In genomic region chr3:157125101-157125500, GRCh38 we compare ENCODE assay signal across 14 cellular contexts. TPM values are rescaled to one million over a fixed set of nuclear protein-coding genes. Genes with fewer than 3 reads are reported as not detected.
DNase-seq lines count a peak whose midpoint lies in the region; ATAC-seq and TF ChIP-seq lines count a peak whose summit lies in the region.
"Had no signal": no experiment of that assay in that cellular context is flagged by ENCODE, and none has a peak within 500 bp of the region (broad histone marks: within the 10 kb centered on the region; RNA-seq: fewer than 3 reads in every experiment).

No MANE protein-coding gene starts in this region.

- H2AFZ ChIP-seq in PC-3 (ENCODE audit: low read length): no peak overlapping the region
- H2AFZ ChIP-seq in mesenchymal stem cell (ENCODE audit: low read depth, low read length): no peak overlapping the region

- H4K20me1 ChIP-seq in PC-3 (ENCODE audit: low read length): no peaks in the 10 kb centered on the region

- ATAC-seq in PC-3: no peak
- no peak for ATAC-seq in HG02678 (IDR thresholded peaks at IDR 0.05; ENCODE audit: unreplicated experiment)
- ATAC-seq: activated CD8-positive, alpha-beta memory T cell treated with anti-CD3 and anti-CD28 coated beads, Interleukin-2, amount 10 ng/mL, durations not matched to agents 7 days and 5 days had no signal

- peak overlapping the region in 1 of 2 experiments; percentile 11 for H2BK12ac ChIP-seq in mesenchymal stem cell (ENCODE audit: low read length in 2 of 2)

- intact Hi-C loops in Caco-2 (cut with micrococcal nuclease; ENCODE audit: unreplicated experiment): no loop called here
- intact Hi-C loops in PC-3 (cut with micrococcal nuclease): no loop called here

- peak overlapping the region; percentile 18 for H4K91ac ChIP-seq in mesenchymal stem cell (ENCODE audit: low read length)

- H3K4me3 ChIP-seq in Caco-2 (ENCODE audit: low read depth, low read length) (no peak overlapping the region), PC-3 (ENCODE audit: low read length) (no peak overlapping the region), mesenchymal stem cell (ENCODE audit: insufficient read depth in 1 of 2, low read depth in 1 of 2, low read length in 2 of 2) (no peak overlapping the region), WERI-Rb-1 (ENCODE audit: low read depth, low read length) (no peak overlapping the region)

- POLR2A ChIA-PET in Caco-2 (lab: Charles Lee) (interaction anchor here (4.4 kb wide), 1 partner anchor 37 kb away, joined by 43 read pairs; no protein-coding TSS in a partner anchor), HEK293T (lab: Yijun Ruan, JAX) (interaction anchor here (1.1 to 6.1 kb wide), 2 partner anchors 38 to 570 kb away, joined by 3 to 51 read pairs; partner anchors contain the start of gene SSR3), PC-3 (lab: Charles Lee; ENCODE audit: unreplicated experiment) (no interaction called here)

- BruUV-seq in Caco-2 (replicated peaks; lab: Mats Ljungman, UMichigan): no TSS peak
- BruUV-seq in PC-3 (replicated peaks; lab: Mats Ljungman, UMichigan): no TSS peak

- H2BK5ac ChIP-seq in mesenchymal stem cell (ENCODE audit: low read depth, low read length, poor library complexity, severe bottlenecking): no peak overlapping the region

- H3K9ac ChIP-seq in PC-3 (ENCODE audit: low read length) (0 out of 2 replicates have a peak overlapping the region, but pooled peaks have one; percentile 4), mesenchymal stem cell (ENCODE audit: low read length) (no peak overlapping the region)

- H3K4me1 ChIP-seq in Caco-2 (peaks cover 98% of the 10 kb centered on the region), PC-3 (ENCODE audit: insufficient read depth, low read length) (peaks cover 94% of the 10 kb centered on the region), mesenchymal stem cell (ENCODE audit: control insufficient read depth, insufficient read depth, low read depth, low read length) (peaks cover 26% of the 10 kb centered on the region)

- H2AK5ac ChIP-seq in mesenchymal stem cell (ENCODE audit: low read length, severe bottlenecking): peak overlapping the region; percentile 44

- no peaks in the 10 kb centered on the region for H3K27me3 ChIP-seq in Caco-2 (replicated peaks; ENCODE audit: control insufficient read depth, insufficient read depth, low read length)
- H3K27me3 ChIP-seq in PC-3 (ENCODE audit: low read length): no peaks in the 10 kb centered on the region
- H3K27me3 ChIP-seq in mesenchymal stem cell (ENCODE audit: control insufficient read depth in 1 of 2, insufficient read depth in 1 of 2, low read length in 2 of 2): no peaks in the 10 kb centered on the region
- no peaks in the 10 kb centered on the region for H3K27me3 ChIP-seq in WERI-Rb-1 (ENCODE audit: insufficient read depth, low read depth, severe bottlenecking)

- peak overlapping the region; percentile 7; the same call in 1 of the 2 replicates for H3K4me2 ChIP-seq in PC-3 (ENCODE audit: low read length)
- H3K4me2 ChIP-seq in mesenchymal stem cell (ENCODE audit: low read length, poor library complexity, severe bottlenecking): no peak overlapping the region

- no peak overlapping the region for H2BK15ac ChIP-seq in mesenchymal stem cell (ENCODE audit: low read depth, poor library complexity, severe bottlenecking)

- H3K27ac ChIP-seq in PC-3 (ENCODE audit: low read length) (peak overlapping the region; percentile 99), mesenchymal stem cell (ENCODE audit: low read length, poor library complexity, severe bottlenecking) (no peak overlapping the region), WERI-Rb-1 (no peak overlapping the region)

- no peaks in the 10 kb centered on the region for H3K79me1 ChIP-seq in mesenchymal stem cell (replicated peaks; ENCODE audit: low read length, poor library complexity, severe bottlenecking)

- peak overlapping the region; percentile 69 for H3K27ac Mint-ChIP-seq in Caco-2 (ENCODE audit: unreplicated experiment)
- H3K27ac Mint-ChIP-seq: activated CD8-positive, alpha-beta memory T cell treated with anti-CD3 and anti-CD28 coated beads, Interleukin-2, amount 10 ng/mL, durations not matched to agents 7 days and 5 days; activated naive CD4-positive, alpha-beta T cell treated with anti-CD3 and anti-CD28 coated beads for 36 hours had no signal

- H3K9me3 Mint-ChIP-seq in Caco-2 (ENCODE audit: unreplicated experiment): no peaks in the 10 kb centered on the region
- H3K9me3 Mint-ChIP-seq: activated naive CD4-positive, alpha-beta T cell treated with anti-CD3 and anti-CD28 coated beads for 36 hours; central memory CD8-positive, alpha-beta T cell; IgD-negative memory B cell had no signal

- no peaks in the 10 kb centered on the region for H3K27me3 Mint-ChIP-seq in Caco-2 (ENCODE audit: insufficient read depth, unreplicated experiment)
- H3K27me3 Mint-ChIP-seq: activated CD8-positive, alpha-beta memory T cell treated with anti-CD3 and anti-CD28 coated beads, Interleukin-2, amount 10 ng/mL, durations not matched to agents 7 days and 5 days; CD4-positive, CD25-positive, alpha-beta regulatory T cell; central memory CD8-positive, alpha-beta T cell; IgD-negative memory B cell had no signal

- DNase-seq in Caco-2 (no peak), HEK293T (ENCODE audit: extremely low spot score) (no peak), PC-3 (peak; percentile 41), mesenchymal stem cell (no peak), WERI-Rb-1 (no peak), hippocampal formation (lab: John Stamatoyannopoulos, UW) (no peak)
- no peak for DNase-seq in stimulated activated CD4-positive, alpha-beta T cell treated with anti-CD3 and anti-CD28 coated beads, Interleukin-2, amount 100 ng/mL, for 48 hours
- DNase-seq: activated CD8-positive, alpha-beta memory T cell treated with anti-CD3 and anti-CD28 coated beads, Interleukin-2, amount 10 ng/mL, durations not matched to agents 7 days and 5 days; activated naive CD4-positive, alpha-beta T cell treated with anti-CD3 and anti-CD28 coated beads for 36 hours; CD4-positive, CD25-positive, alpha-beta regulatory T cell; GDM1 had no signal

- H2BK120ac ChIP-seq in mesenchymal stem cell (ENCODE audit: low read depth, low read length): no peak overlapping the region

- H3K4me3 Mint-ChIP-seq in Caco-2 (ENCODE audit: unreplicated experiment): no peak overlapping the region
- H3K4me3 Mint-ChIP-seq: activated CD8-positive, alpha-beta memory T cell treated with anti-CD3 and anti-CD28 coated beads, Interleukin-2, amount 10 ng/mL, durations not matched to agents 7 days and 5 days; activated naive CD4-positive, alpha-beta T cell treated with anti-CD3 and anti-CD28 coated beads for 36 hours; CD4-positive, CD25-positive, alpha-beta regulatory T cell; central memory CD8-positive, alpha-beta T cell; IgD-negative memory B cell had no signal

- H3K36me3 ChIP-seq in Caco-2 (ENCODE audit: control insufficient read depth, insufficient read depth, low read length) (no peaks in the 10 kb centered on the region), PC-3 (ENCODE audit: low read depth, low read length) (no peaks in the 10 kb centered on the region), mesenchymal stem cell (ENCODE audit: control insufficient read depth in 1 of 2, insufficient read depth in 2 of 2, low read depth in 1 of 2, low read length in 2 of 2) (no peaks in the 10 kb centered on the region), WERI-Rb-1 (no peaks in the 10 kb centered on the region)

- peaks cover 14% of the 10 kb centered on the region for H3F3A ChIP-seq in PC-3 (ENCODE audit: low read length, unreplicated experiment)

- peak overlapping the region in 1 of 2 experiments; percentile 80 for H3K14ac ChIP-seq in mesenchymal stem cell (ENCODE audit: low read length in 2 of 2)

- no peak for TF ChIP-seq CTCF in Caco-2 (IDR thresholded peaks at IDR 0.05; ENCODE audit: insufficient read depth in 1 of 2, low read depth in 1 of 2, low read length in 1 of 2, severe bottlenecking in 1 of 2, unreplicated experiment in 1 of 2)
- no peak for TF ChIP-seq CTCF in PC-3 (conservative IDR thresholded peaks at IDR 0.05; ENCODE audit: low read depth, low read length)
- no peak for TF ChIP-seq CTCF in WERI-Rb-1 (IDR thresholded peaks at IDR 0.05; ENCODE audit: low read depth, low read length)

- CTCF ChIA-PET in Caco-2 (lab: Charles Lee) (no interaction called here), HEK293T (lab: Yijun Ruan, JAX) (interaction anchor here (0.6 to 2.5 kb wide), 2 partner anchors 43 to 567 kb away, joined by 5 read pairs; no protein-coding TSS in a partner anchor), PC-3 (lab: Charles Lee) (interaction anchor here (0.7 kb wide), 1 partner anchor 36 kb away, joined by 3 read pairs; no protein-coding TSS in a partner anchor)

- no peak overlapping the region for H3K23ac ChIP-seq in mesenchymal stem cell (ENCODE audit: low read length in 2 of 2)

- no peak overlapping the region for H3K18ac ChIP-seq in mesenchymal stem cell (ENCODE audit: low read depth in 1 of 2, low read length in 2 of 2)

- no peaks in the 10 kb centered on the region for H3K9me2 ChIP-seq in PC-3 (replicated peaks; ENCODE audit: low read length)

- H3K9me3 ChIP-seq in Caco-2 (no peaks in the 10 kb centered on the region), PC-3 (ENCODE audit: low read length) (no peaks in the 10 kb centered on the region), mesenchymal stem cell (ENCODE audit: control insufficient read depth, low read length) (no peaks in the 10 kb centered on the region), WERI-Rb-1 (ENCODE audit: severe bottlenecking) (no peaks in the 10 kb centered on the region)

- peaks cover 67% of the 10 kb centered on the region for H3K4me1 Mint-ChIP-seq in Caco-2 (ENCODE audit: low read depth, unreplicated experiment)

- H3K36me3 Mint-ChIP-seq in Caco-2 (ENCODE audit: insufficient read depth, unreplicated experiment): peaks cover 4% of the 10 kb centered on the region
- H3K36me3 Mint-ChIP-seq: CD4-positive, CD25-positive, alpha-beta regulatory T cell; IgD-negative memory B cell had no signal

- no peak overlapping the region for H4K8ac ChIP-seq in mesenchymal stem cell (ENCODE audit: low read length)

- H3K79me2 ChIP-seq in PC-3 (ENCODE audit: low read length): no peaks in the 10 kb centered on the region

- H3K4ac ChIP-seq in mesenchymal stem cell (ENCODE audit: low read depth in 1 of 2, low read length in 2 of 2): no peak overlapping the region

TF ChIP-seq in HEK293T, 16 proteins besides CTCF, POLR2A, EP300 and RAD21:
- TF ChIP-seq PKNOX1 (IDR thresholded peaks at IDR 0.05) (peak; percentile 47), ELF4 (IDR thresholded peaks at IDR 0.05) (no peak)

RNA-seq across cellular contexts. Expression of gene CCNL1, which starts 34.8 kb away (rescaled TPM):
- total RNA-seq in Caco-2 (2022): 108 and 114 TPM in 2 replicates
- 172 and 231 TPM in 2 replicates for total RNA-seq in PC-3 (2014; rRNA removed)
- polyA plus RNA-seq in mesenchymal stem cell (2013, experiment 1 of 2): 87.8 TPM
- polyA plus RNA-seq in mesenchymal stem cell (2013, experiment 2 of 2): 78.4 TPM
